17 cellular contexts compared by ENCODE assay signal in the genomic region with DNA sequence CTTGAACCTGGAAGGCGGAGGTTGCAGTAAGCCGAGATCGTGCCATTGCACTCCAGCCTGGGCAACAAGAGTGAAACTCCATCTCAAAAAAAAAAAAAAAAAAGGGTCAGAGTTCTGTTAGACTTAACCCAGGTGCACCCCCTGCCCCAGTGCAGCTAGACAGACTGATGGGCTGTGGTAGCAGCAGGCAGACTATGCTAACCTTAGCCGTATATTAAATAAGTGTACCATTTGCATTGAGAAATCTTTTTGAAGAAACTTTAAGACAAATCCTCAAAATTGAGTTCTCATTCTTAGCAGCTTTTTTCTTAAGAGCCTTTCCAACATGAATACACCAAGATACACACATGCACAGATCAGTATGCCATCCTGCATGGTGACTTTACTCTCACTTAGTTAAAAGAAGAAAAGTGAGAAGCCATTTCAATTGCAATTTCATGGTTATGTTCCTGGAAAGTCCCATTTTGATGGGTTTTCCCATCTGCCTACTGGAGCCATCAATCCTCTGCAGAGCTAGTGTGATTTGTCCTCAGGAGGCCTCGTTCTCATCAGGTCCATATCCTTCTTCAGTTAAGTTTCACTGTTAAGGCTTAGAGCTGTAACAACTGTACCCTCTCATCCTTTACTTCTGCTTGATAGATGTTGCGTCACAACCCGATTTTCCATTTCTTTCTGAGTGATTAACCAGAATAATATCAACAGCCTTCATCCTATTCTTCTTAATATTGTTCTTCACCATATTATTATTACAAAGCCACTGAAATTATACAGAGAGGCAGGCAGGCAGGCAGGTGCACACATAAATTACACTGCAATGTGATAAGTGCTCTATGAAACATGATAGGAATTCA. TPM values are rescaled to one million over a fixed set of nuclear protein-coding genes. Genes with fewer than 3 reads are reported as not detected.
A peak's percentile ranks its signal among the peaks of the same experiment; 100 is the strongest.
DNase-seq lines count a peak whose midpoint lies in the region; ATAC-seq and TF ChIP-seq lines count a peak whose summit lies in the region.
"Had no signal": no experiment of that assay in that cellular context is flagged by ENCODE, and none has a peak within 500 bp of the region (broad histone marks: within the 10 kb centered on the region; RNA-seq: fewer than 3 reads in every experiment).

No MANE protein-coding gene starts in this region.

- TF ChIP-seq CTCF in hepatocyte (IDR thresholded peaks at IDR 0.05; ENCODE audit: poor library complexity), result no peak

- H3K9me2 ChIP-seq in hepatocyte (replicated peaks; ENCODE audit: insufficient read depth), result no peaks in the 10 kb centered on the region

- WGBS in hepatocyte (ENCODE audit: low lambda C conversion rate, missing lambda C conversion rate), result 78% methylated on average over 6 of the region's 7 CpGs

- H3K9me3 ChIP-seq in hepatocyte (ENCODE audit: low read depth), result no peaks in the 10 kb centered on the region
- H3K9me3 ChIP-seq: Peyer's patch, vagina had no signal

- H3K9me3 Mint-ChIP-seq in stimulated activated naive CD8-positive, alpha-beta T cell treated with anti-CD3 and anti-CD28 coated beads, Interleukin-15, Interleukin-2, amounts not matched to agents 100 ng/mL and 50 ng/mL, for 24 hours, result no peaks in the 10 kb centered on the region

- H3K4me2 ChIP-seq in hepatocyte, result peak overlapping the region; percentile 98

- no peaks in the 10 kb centered on the region for H3K27me3 ChIP-seq in hepatocyte
- H3K27me3 ChIP-seq: vagina had no signal

- H3K4me1 ChIP-seq in hepatocyte (ENCODE audit: insufficient read depth), result no peaks in the 10 kb centered on the region

- H3K36me3 Mint-ChIP-seq in stimulated activated naive CD8-positive, alpha-beta T cell treated with anti-CD3 and anti-CD28 coated beads, Interleukin-15, Interleukin-2, amounts not matched to agents 100 ng/mL and 50 ng/mL, for 24 hours (ENCODE audit: low read depth), result no peaks in the 10 kb centered on the region

- no peaks in the 10 kb centered on the region for H3K79me2 ChIP-seq in hepatocyte

- H4K20me1 ChIP-seq in hepatocyte (ENCODE audit: insufficient read depth, poor library complexity, severe bottlenecking), result no peaks in the 10 kb centered on the region

- no peak for DNase-seq in stimulated activated naive CD8-positive, alpha-beta T cell treated with anti-CD3 and anti-CD28 coated beads, Interleukin-15, Interleukin-2, amounts not matched to agents 100 U/mL and 50 U/mL, for 24 hours
- DNase-seq in RPMI7951 (ENCODE audit: low read depth) (peak; percentile 61), hepatocyte (ENCODE audit: low spot score) (no peak), glomerular visceral epithelial cell (ENCODE audit: extremely low spot score) (no peak), inferior parietal cortex (ENCODE audit: extremely low spot score) (no peak)
- DNase-seq: Calu3, hippocampal formation, NCI-H187 treated with DMSO at 0.1 percent for 48 hours, NCI-H526, Peyer's patch had no signal

- peak overlapping the region; percentile 44 for H3K27ac ChIP-seq in hepatocyte

- H3K4me3 ChIP-seq in hepatocyte, result no peak overlapping the region

- peaks cover 18% of the 10 kb centered on the region for H3K27me3 Mint-ChIP-seq in stimulated activated naive CD8-positive, alpha-beta T cell treated with anti-CD3 and anti-CD28 coated beads, Interleukin-15, Interleukin-2, amounts not matched to agents 100 ng/mL and 50 ng/mL, for 24 hours

- peak overlapping the region; percentile 33 for H3K4me3 Mint-ChIP-seq in stimulated activated naive CD8-positive, alpha-beta T cell treated with anti-CD3 and anti-CD28 coated beads, Interleukin-15, Interleukin-2, amounts not matched to agents 100 ng/mL and 50 ng/mL, for 24 hours

- H3K36me3 ChIP-seq in hepatocyte (replicated peaks; ENCODE audit: insufficient read depth, low read depth), result no peaks in the 10 kb centered on the region
- H3K36me3 ChIP-seq: Peyer's patch, vagina had no signal

- no peak for ATAC-seq in stimulated activated naive CD8-positive, alpha-beta T cell treated with anti-CD3 and anti-CD28 coated beads, Interleukin-15, Interleukin-2, amounts not matched to agents 100 U/mL and 50 U/mL, for 24 hours
- no peak for ATAC-seq in HG03159 (IDR thresholded peaks at IDR 0.05; ENCODE audit: unreplicated experiment)
- ATAC-seq in HG02870 (IDR thresholded peaks at IDR 0.05; ENCODE audit: unreplicated experiment), result no peak

- H3K4me1 Mint-ChIP-seq in stimulated activated naive CD8-positive, alpha-beta T cell treated with anti-CD3 and anti-CD28 coated beads, Interleukin-15, Interleukin-2, amounts not matched to agents 100 ng/mL and 50 ng/mL, for 24 hours (ENCODE audit: low read depth), result peaks cover 58% of the 10 kb centered on the region

- H2AFZ ChIP-seq in hepatocyte, result peak overlapping the region; percentile 47

- peak overlapping the region; percentile 47 for H3K27ac Mint-ChIP-seq in stimulated activated naive CD8-positive, alpha-beta T cell treated with anti-CD3 and anti-CD28 coated beads, Interleukin-15, Interleukin-2, amounts not matched to agents 100 ng/mL and 50 ng/mL, for 24 hours

RNA-seq across cellular contexts. Expression of a gene that starts 7.3 kb away (rescaled TPM):
- 2.2 and 2.4 TPM in 2 replicates for total RNA-seq in RPMI7951 (2014; rRNA removed; shearing (Covaris generic))
- total RNA-seq in hepatocyte, result 0.23 and 0.76 TPM in 2 replicates
- 0.60 and 1.5 TPM in 2 replicates for polyA plus RNA-seq in hepatocyte
- total RNA-seq: vagina had no signal

RNA-seq across cellular contexts. Expression of a gene that starts 21.0 kb away (rescaled TPM):
- total RNA-seq in RPMI7951 (2014; rRNA removed; shearing (Covaris generic)), result 45.9 and 55.0 TPM in 2 replicates
- 47.9 and 52.9 TPM in 2 replicates for total RNA-seq in hepatocyte
- polyA plus RNA-seq in hepatocyte, result 35.4 and 37.1 TPM in 2 replicates

RNA-seq across cellular contexts. Expression of a gene that starts 21.6 kb away (rescaled TPM):
- total RNA-seq in RPMI7951 (2014; rRNA removed; shearing (Covaris generic)), result 11.2 and 16.7 TPM in 2 replicates
- 0.16 and 3.0 TPM in 2 replicates for total RNA-seq in hepatocyte
- 0.31 and 0.75 TPM in 2 replicates for polyA plus RNA-seq in hepatocyte
- total RNA-seq: Calu3, dermis microvascular lymphatic vessel endothelial cell, G401, LHCN-M2, vagina had no signal

RNA-seq across cellular contexts. Expression of a gene that starts 37.5 kb away (rescaled TPM):
- total RNA-seq in RPMI7951 (2014; rRNA removed; shearing (Covaris generic)), result 17.2 and 19.9 TPM in 2 replicates
- 27.8 and 29.8 TPM in 2 replicates for total RNA-seq in hepatocyte
- 13.4 and 15.3 TPM in 2 replicates for polyA plus RNA-seq in hepatocyte
